ENCODE assay signal across 12 cellular contexts in the genomic region with DNA sequence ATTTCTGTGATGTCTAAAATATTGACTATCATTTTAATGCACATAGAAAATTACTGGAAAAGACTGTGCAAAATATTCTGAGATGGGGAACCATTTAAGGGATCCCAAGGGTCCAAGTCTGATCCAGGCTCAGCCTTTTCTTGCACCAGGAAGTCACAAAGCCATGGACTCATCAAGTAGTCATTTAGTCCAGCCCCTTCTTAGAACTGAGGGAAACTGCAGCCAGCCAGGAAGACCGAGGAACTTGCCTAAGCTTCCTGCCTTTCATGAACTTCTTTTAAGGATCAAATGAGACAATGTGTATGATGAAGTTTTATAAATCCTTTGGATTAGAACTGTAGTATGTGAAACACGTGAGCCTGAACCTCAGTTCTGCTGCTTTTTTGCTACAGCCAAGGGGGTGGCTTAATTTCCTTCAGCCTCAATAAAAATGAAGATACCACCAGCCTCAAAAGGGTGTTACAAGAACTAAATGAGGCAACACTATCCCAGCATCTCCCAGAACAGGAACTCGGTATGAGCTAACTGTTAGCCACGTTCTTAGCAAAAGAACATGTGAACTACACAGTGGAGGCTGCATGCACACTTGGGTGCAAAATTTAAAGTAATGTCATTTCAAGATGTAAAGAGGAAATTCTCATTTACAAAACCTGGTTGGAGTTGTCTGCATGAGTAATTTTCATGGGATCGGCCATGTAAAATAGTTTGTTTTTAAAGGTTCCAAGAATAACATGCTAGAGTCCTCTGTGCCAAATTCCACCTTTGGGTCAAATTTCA.
DNase-seq lines count a peak whose midpoint lies in the region; ATAC-seq lines count a peak whose summit lies in the region.
"Had no signal": no experiment of that assay in that cellular context is flagged by ENCODE, and none has a peak within 500 bp of the region (broad histone marks: within the 10 kb centered on the region; RNA-seq: fewer than 3 reads in every experiment).

No MANE protein-coding gene starts in this region.

- intact Hi-C loops in naive thymus-derived CD4-positive, alpha-beta T cell (cut with micrococcal nuclease), result no loop called here

- peaks cover 0 to 16% (median 0%) of the 10 kb centered on the region in 7 donors for H3K4me1 Mint-ChIP-seq in naive thymus-derived CD4-positive, alpha-beta T cell

- H3K4me1 ChIP-seq in naive thymus-derived CD4-positive, alpha-beta T cell (ENCODE audit: control insufficient read depth in 2 of 2, insufficient read depth in 2 of 2, low read length in 2 of 2), result no peaks in the 10 kb centered on the region

- H3K4me3 ChIP-seq in naive thymus-derived CD4-positive, alpha-beta T cell (ENCODE audit: low read length), result no peak overlapping the region

- H3K36me3 ChIP-seq in naive thymus-derived CD4-positive, alpha-beta T cell (ENCODE audit: control insufficient read depth in 2 of 3, insufficient read depth in 3 of 3, low read length in 3 of 3), result no peaks in the 10 kb centered on the region

- no peaks in the 10 kb centered on the region for H3K27me3 Mint-ChIP-seq in naive thymus-derived CD4-positive, alpha-beta T cell
- H3K27me3 Mint-ChIP-seq: activated naive CD8-positive, alpha-beta T cell; CD8-positive, alpha-beta memory T cell had no signal

- peak; percentile 98 for DNase-seq in AML-193 (lab: John Stamatoyannopoulos, UW)
- DNase-seq in NOMO-1 (lab: John Stamatoyannopoulos, UW; ENCODE audit: unreplicated experiment in 2 of 2), result peak; percentile 34 to 68
- peak; percentile 33 for DNase-seq in epithelial cell of prostate (ENCODE audit: low read depth, low spot score)
- no peak for DNase-seq in naive thymus-derived CD4-positive, alpha-beta T cell
- no peak for DNase-seq in activated T-cell treated with anti-CD3 and anti-CD28 coated beads, Interleukin-2, amount 50 U/mL, for 1 hour
- no peak for DNase-seq in stimulated activated CD4-positive, alpha-beta T cell treated with anti-CD3 and anti-CD28 coated beads, Interleukin-2, amount 100 ng/mL, for 48 hours
- no peak for DNase-seq in activated CD4-positive, alpha-beta T cell treated with anti-CD3 and anti-CD28 coated beads, Interleukin-2, amount 50 U/mL, for 48 hours
- DNase-seq: activated CD4-positive, CD25-positive, alpha-beta regulatory T cell treated with anti-CD3 and anti-CD28 coated beads, Interleukin-2, amount 50 U/mL, for 72 hours; CD8-positive, alpha-beta memory T cell; stimulated activated naive CD8-positive, alpha-beta T cell treated with anti-CD3 and anti-CD28 coated beads, Interleukin-15, Interleukin-2, amounts not matched to agents 100 U/mL and 50 U/mL, for 24 hours had no signal

- peak overlapping the region; percentile 78 for H3K27ac ChIP-seq in epithelial cell of prostate
- H3K27ac ChIP-seq in naive thymus-derived CD4-positive, alpha-beta T cell (ENCODE audit: low read depth, low read length), result no peak overlapping the region

- CTCF ChIA-PET in naive thymus-derived CD4-positive, alpha-beta T cell (lab: Charles Lee), result interaction anchor here (1.3 kb wide), 1 partner anchor 21 kb away, joined by 3 read pairs; no protein-coding TSS in a partner anchor

- peak; percentile 63 for ATAC-seq in naive thymus-derived CD4-positive, alpha-beta T cell
- no peak for ATAC-seq in HG03175 (IDR thresholded peaks at IDR 0.05; ENCODE audit: unreplicated experiment)
- ATAC-seq: stimulated activated naive CD8-positive, alpha-beta T cell treated with anti-CD3 and anti-CD28 coated beads, Interleukin-15, Interleukin-2, amounts not matched to agents 100 U/mL and 50 U/mL, for 24 hours had no signal

- H3K27me3 ChIP-seq in naive thymus-derived CD4-positive, alpha-beta T cell (ENCODE audit: control insufficient read depth in 2 of 2, insufficient read depth in 2 of 2, low read length in 2 of 2), result no peaks in the 10 kb centered on the region

- no peaks in the 10 kb centered on the region for H3K9me3 ChIP-seq in naive thymus-derived CD4-positive, alpha-beta T cell (ENCODE audit: control insufficient read depth in 2 of 3, low read length in 3 of 3)

- no peak overlapping the region for H3K27ac Mint-ChIP-seq in naive thymus-derived CD4-positive, alpha-beta T cell
- H3K27ac Mint-ChIP-seq: activated naive CD8-positive, alpha-beta T cell; CD8-positive, alpha-beta memory T cell had no signal

- H3K36me3 Mint-ChIP-seq in naive thymus-derived CD4-positive, alpha-beta T cell, result no peaks in the 10 kb centered on the region
- H3K36me3 Mint-ChIP-seq: activated naive CD8-positive, alpha-beta T cell; CD8-positive, alpha-beta memory T cell had no signal

- peaks cover 0 to 2% (median 0%) of the 10 kb centered on the region in 11 donors for H3K9me3 Mint-ChIP-seq in naive thymus-derived CD4-positive, alpha-beta T cell
- H3K9me3 Mint-ChIP-seq: CD8-positive, alpha-beta memory T cell had no signal

- POLR2A ChIA-PET in naive thymus-derived CD4-positive, alpha-beta T cell (lab: Charles Lee), result no interaction called here

- H3K4me3 Mint-ChIP-seq in naive thymus-derived CD4-positive, alpha-beta T cell, result no peak overlapping the region
- H3K4me3 Mint-ChIP-seq: activated naive CD8-positive, alpha-beta T cell; CD8-positive, alpha-beta memory T cell had no signal

Comparison
In these comparisons a context has a peak if more than half of its experiments do, and no peak if none do; other contexts are left out.
1. DNase-seq: peak in AML-193 (2 of 2), NOMO-1 (2 of 2) and epithelial cell of prostate (single experiment); none in naive thymus-derived CD4-positive, alpha-beta T cell (0 of 9), activated T-cell treated with anti-CD3 and anti-CD28 coated beads, Interleukin-2, amount 50 U/mL, for 1 hour (single experiment), stimulated activated CD4-positive, alpha-beta T cell treated with anti-CD3 and anti-CD28 coated beads, Interleukin-2, amount 100 ng/mL, for 48 hours (0 of 2) and activated CD4-positive, alpha-beta T cell treated with anti-CD3 and anti-CD28 coated beads, Interleukin-2, amount 50 U/mL, for 48 hours (0 of 2).